In genomic region chr17:1153795-1154546, GRCh38 we compare ENCODE assay signal across 8 cellular contexts. TPM values are rescaled to one million over a fixed set of nuclear protein-coding genes. Genes with fewer than 3 reads are reported as not detected.
DNase-seq lines count a peak whose midpoint lies in the region; ATAC-seq and TF ChIP-seq lines count a peak whose summit lies in the region.

No MANE protein-coding gene starts in this region.

- 58% methylated on average over 12 of the region's 30 CpGs for WGBS in mammary epithelial cell (ENCODE audit: low coverage, missing lambda C conversion rate)

- DNase-seq in DMS79 treated with DMSO at 0.1 percent for 48 hours (lab: John Stamatoyannopoulos, UW), result peak; percentile 20
- peak; percentile 82 for DNase-seq in NCI-H146 (lab: John Stamatoyannopoulos, UW)
- DNase-seq in mammary epithelial cell, result peak; percentile 19
- peak in 1 of 2 donors; percentile 54 for DNase-seq in left lung
- no peak for DNase-seq in T-helper 9 cell
- no peak for DNase-seq in activated CD4-positive, alpha-beta T cell treated with anti-CD3 and anti-CD28 coated beads, Interleukin-2, amount 50 U/mL, for 4 hours

- in situ Hi-C loops in mammary epithelial cell (cut with MboI; ENCODE audit: low sequenced_read_pairs in 2 of 2), result no loop called here

- no peak for TF ChIP-seq CTCF in mammary epithelial cell (conservative IDR thresholded peaks at IDR 0.05 in 1 of 2, IDR thresholded peaks at IDR 0.05 in 1 of 2; ENCODE audit: extremely low read depth in 1 of 2, insufficient read depth in 1 of 2, low read depth in 1 of 2, low read length in 2 of 2)
- no peak for TF ChIP-seq CTCF in left lung (IDR thresholded peaks at IDR 0.05)

- no TSS peak for BruUV-seq in mammary epithelial cell (replicated peaks; lab: Mats Ljungman, UMichigan)

- no peaks in the 10 kb centered on the region for H3K27me3 ChIP-seq in mammary epithelial cell (ENCODE audit: insufficient read depth, low read length)
- no peaks in the 10 kb centered on the region for H3K27me3 ChIP-seq in left lung

- no peaks in the 10 kb centered on the region for H4K20me1 ChIP-seq in mammary epithelial cell (ENCODE audit: insufficient read depth, low read length)

- H3K9ac ChIP-seq in mammary epithelial cell (ENCODE audit: insufficient read depth, low read length), result no peak overlapping the region

- CTCF ChIA-PET in mammary epithelial cell (lab: Charles Lee; ENCODE audit: low non-redundant PET), result no interaction called here

- dilution Hi-C loops in mammary epithelial cell (cut with HindIII; ENCODE audit: low sequenced_read_pairs), result no loop called here

- no peak overlapping the region for H3K27ac ChIP-seq in mammary epithelial cell (ENCODE audit: insufficient read depth, low read depth, low read length)
- no peak overlapping the region for H3K27ac ChIP-seq in left lung

- H2AFZ ChIP-seq in mammary epithelial cell (ENCODE audit: low read depth, low read length), result no peak overlapping the region

- H3K36me3 ChIP-seq in mammary epithelial cell (ENCODE audit: insufficient read depth, low read length), result no peaks in the 10 kb centered on the region
- peaks cover 0 to 24% of the 10 kb centered on the region in 2 donors for H3K36me3 ChIP-seq in left lung

- H3K4me1 ChIP-seq in mammary epithelial cell (ENCODE audit: insufficient read depth, low read length) (no peaks in the 10 kb centered on the region), left lung (peaks cover 2 to 10% of the 10 kb centered on the region in 2 donors)

- H3K9me3 ChIP-seq in mammary epithelial cell (replicated peaks; ENCODE audit: insufficient read depth, low read length) (no peaks in the 10 kb centered on the region), left lung (no peaks in the 10 kb centered on the region)

- H3K4me2 ChIP-seq in mammary epithelial cell (ENCODE audit: insufficient read depth, low read depth, low read length), result no peak overlapping the region

- intact Hi-C loops in mammary epithelial cell (cut with micrococcal nuclease), result no loop called here
- intact Hi-C loops in left lung (cut with DNase I), result no loop called here

- no peaks in the 10 kb centered on the region for H3K79me2 ChIP-seq in mammary epithelial cell (ENCODE audit: insufficient read depth, low read length)

- H3K4me3 ChIP-seq in mammary epithelial cell (replicated peaks in 1 of 3; ENCODE audit: insufficient read depth in 1 of 3, low read depth in 2 of 3, low read length in 3 of 3) (no peak overlapping the region), left lung (no peak overlapping the region)

- ATAC-seq in left lung (peak; percentile 20), HG02852 (IDR thresholded peaks at IDR 0.05; ENCODE audit: unreplicated experiment) (no peak), HG03135 (IDR thresholded peaks at IDR 0.05; ENCODE audit: unreplicated experiment) (no peak)

RNA-seq across cellular contexts. Expression of gene ABR, which starts 25.8 kb away (rescaled TPM):
- total RNA-seq in mammary epithelial cell, result 10 to 100 TPM; 64.7 to 86.9 TPM
- 73.6 TPM for polyA plus RNA-seq in mammary epithelial cell
- 168 TPM for polyA minus RNA-seq in mammary epithelial cell
- total RNA-seq in left lung, result 100 to 1,000 TPM; 147 to 187 TPM

Comparison
In these comparisons a context has a peak if more than half of its experiments do, and no peak if none do; other contexts are left out.
1. DNase-seq: peak in DMS79 treated with DMSO at 0.1 percent for 48 hours (single experiment), NCI-H146 (single experiment) and mammary epithelial cell (single experiment); none in T-helper 9 cell (single experiment) and activated CD4-positive, alpha-beta T cell treated with anti-CD3 and anti-CD28 coated beads, Interleukin-2, amount 50 U/mL, for 4 hours (0 of 2).